ENCODE assay signal across 13 cellular contexts in genomic region chr10:78255214-78255613, GRCh38.
DNase-seq lines count a peak whose midpoint lies in the region; ATAC-seq and TF ChIP-seq lines count a peak whose summit lies in the region.
"Had no signal": no experiment of that assay in that cellular context is flagged by ENCODE, and none has a peak within 500 bp of the region (broad histone marks: within the 10 kb centered on the region; RNA-seq: fewer than 3 reads in every experiment).

No MANE protein-coding gene starts in this region.

- peak overlapping the region; percentile 56 to 79 for H3K27ac ChIP-seq in thoracic aorta
- H3K27ac ChIP-seq: 22Rv1 had no signal

- intact Hi-C loops in activated CD4-positive, alpha-beta T cell treated with anti-CD3 and anti-CD28 coated beads, Interleukin-2, amount 10 ng/mL, durations not matched to agents 24 days and 14 days (cut with micrococcal nuclease): no loop called here

- no peaks in the 10 kb centered on the region for H3K36me3 ChIP-seq in thoracic aorta
- H3K36me3 ChIP-seq: upper lobe of right lung had no signal

- no peak for TF ChIP-seq CTCF in thoracic aorta (IDR thresholded peaks at IDR 0.05)

- peaks cover 5% of the 10 kb centered on the region for H3K27me3 Mint-ChIP-seq in activated CD4-positive, alpha-beta T cell treated with anti-CD3 and anti-CD28 coated beads, Interleukin-2, amount 10 ng/mL, durations not matched to agents 24 days and 14 days

- ATAC-seq in thoracic aorta (ENCODE audit: insufficient number of reproducible peaks, low FRiP score, low read depth): no peak

- peaks cover 7 to 17% of the 10 kb centered on the region in 2 donors for H3K4me1 ChIP-seq in thoracic aorta (ENCODE audit: control insufficient read depth in 1 of 2, low read depth in 2 of 2)
- H3K4me1 ChIP-seq: psoas muscle had no signal

- peak; percentile 17 for DNase-seq in DMS53 (lab: John Stamatoyannopoulos, UW)
- DNase-seq in DMS53 treated with DMSO at 0.1 percent for 48 hours (lab: John Stamatoyannopoulos, UW; ENCODE audit: unreplicated experiment): no peak
- DNase-seq in amniotic epithelial cell (ENCODE audit: low read depth): peak; percentile 57
- peak; percentile 66 for DNase-seq in islet precursor cell
- no peak for DNase-seq in thoracic aorta (ENCODE audit: low spot score)
- DNase-seq in NCI-H2196 (lab: John Stamatoyannopoulos, UW; ENCODE audit: unreplicated experiment): no peak
- DNase-seq in NCI-H524 treated with DMSO at 0.1 percent for 48 hours (lab: John Stamatoyannopoulos, UW): no peak
- DNase-seq in activated CD4-positive, alpha-beta T cell treated with anti-CD3 and anti-CD28 coated beads, Interleukin-2, amount 10 ng/mL, durations not matched to agents 24 days and 14 days: no peak
- DNase-seq: activated gamma-delta T cell treated with Interleukin-2 at 50 U/mL for 16 hours, NCI-H1048, psoas muscle, upper lobe of right lung had no signal

- H3K27ac Mint-ChIP-seq in activated CD4-positive, alpha-beta T cell treated with anti-CD3 and anti-CD28 coated beads, Interleukin-2, amount 10 ng/mL, durations not matched to agents 24 days and 14 days: no peak overlapping the region

- H3K9me3 ChIP-seq in thoracic aorta: no peaks in the 10 kb centered on the region
- H3K9me3 ChIP-seq: psoas muscle, upper lobe of right lung had no signal

- no peak overlapping the region for H3K4me3 Mint-ChIP-seq in activated CD4-positive, alpha-beta T cell treated with anti-CD3 and anti-CD28 coated beads, Interleukin-2, amount 10 ng/mL, durations not matched to agents 24 days and 14 days

- H3K4me3 ChIP-seq in thoracic aorta: no peak overlapping the region
- H3K4me3 ChIP-seq: psoas muscle, upper lobe of right lung had no signal

- H3K4me1 Mint-ChIP-seq in activated CD4-positive, alpha-beta T cell treated with anti-CD3 and anti-CD28 coated beads, Interleukin-2, amount 10 ng/mL, durations not matched to agents 24 days and 14 days: peaks cover 6% of the 10 kb centered on the region

- no peaks in the 10 kb centered on the region for H3K27me3 ChIP-seq in thoracic aorta (replicated peaks; ENCODE audit: insufficient read depth)
- H3K27me3 ChIP-seq: upper lobe of right lung had no signal

- H3K36me3 Mint-ChIP-seq in activated CD4-positive, alpha-beta T cell treated with anti-CD3 and anti-CD28 coated beads, Interleukin-2, amount 10 ng/mL, durations not matched to agents 24 days and 14 days (ENCODE audit: low read depth): no peaks in the 10 kb centered on the region

- H3K9me3 Mint-ChIP-seq in activated CD4-positive, alpha-beta T cell treated with anti-CD3 and anti-CD28 coated beads, Interleukin-2, amount 10 ng/mL, durations not matched to agents 24 days and 14 days: no peaks in the 10 kb centered on the region

Comparison
In these comparisons a context has a peak if more than half of its experiments do, and no peak if none do; other contexts are left out.
1. DNase-seq: peak in DMS53 (single experiment), amniotic epithelial cell (single experiment) and islet precursor cell (single experiment); none in DMS53 treated with DMSO at 0.1 percent for 48 hours (single experiment), thoracic aorta (single experiment), NCI-H2196 (single experiment), NCI-H524 treated with DMSO at 0.1 percent for 48 hours (single experiment) and activated CD4-positive, alpha-beta T cell treated with anti-CD3 and anti-CD28 coated beads, Interleukin-2, amount 10 ng/mL, durations not matched to agents 24 days and 14 days (single experiment).